In the genomic region with DNA sequence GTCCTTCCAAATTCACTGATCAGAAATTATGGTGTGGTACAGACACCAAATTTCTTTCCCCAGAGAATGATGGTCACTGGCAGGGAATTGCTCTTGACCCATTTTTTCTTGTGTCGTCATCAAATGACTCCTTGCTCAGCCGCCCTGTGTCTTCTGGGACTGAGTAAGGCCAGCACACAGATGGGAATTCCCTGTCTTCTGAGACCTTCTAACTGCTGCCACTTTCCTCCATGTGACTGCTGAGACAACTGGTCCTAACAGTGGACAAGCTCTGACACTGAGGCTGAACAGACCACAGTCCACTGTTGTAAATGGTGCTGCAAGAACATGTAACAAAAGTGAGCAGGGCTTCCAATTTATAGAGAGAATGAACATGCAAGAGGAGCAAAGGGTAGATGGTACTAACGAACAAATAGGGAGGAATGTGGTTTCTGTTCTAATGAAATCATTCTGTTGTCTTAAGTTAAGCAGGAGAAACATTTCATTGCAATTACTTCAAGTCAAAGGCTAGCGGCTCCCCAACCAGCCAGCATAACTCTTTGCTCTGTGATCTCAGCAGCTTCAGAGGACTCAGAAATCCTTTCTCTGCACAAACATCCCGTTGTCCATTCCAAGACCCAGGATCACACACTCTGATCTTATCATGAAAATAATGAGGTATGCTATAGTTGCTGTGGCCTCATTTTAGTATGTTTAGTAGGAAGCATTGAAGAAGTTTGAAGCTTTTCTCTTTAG, we compare ENCODE assay signal across 23 cellular contexts.
DNase-seq lines count a peak whose midpoint lies in the region; ATAC-seq, FAIRE-seq and TF ChIP-seq lines count a peak whose summit lies in the region.
"Had no signal": no experiment of that assay in that cellular context is flagged by ENCODE, and none has a peak within 500 bp of the region (broad histone marks: within the 10 kb centered on the region; RNA-seq: fewer than 3 reads in every experiment).

No MANE protein-coding gene starts in this region.

- DNase-seq in HepG2 (ENCODE audit: low spot score) (no peak), right lobe of liver (no peak), amniotic epithelial cell (ENCODE audit: low read depth) (peak; percentile 61), fibroblast of villous mesenchyme (ENCODE audit: low read depth) (peak; percentile 14), RWPE1 (ENCODE audit: low spot score) (no peak), urothelium cell line (ENCODE audit: low spot score) (no peak), mesenteric fat pad (ENCODE audit: low spot score) (no peak)
- DNase-seq: CD4-positive, CD25-positive, alpha-beta regulatory T cell; DMS153; H7; Kasumi-1; NCI-H1105 treated with DMSO at 0.1 percent for 48 hours; NCI-H146; NCI-H2029; NCI-H446 treated with DMSO at 0.1 percent for 48 hours; NCI-H526; NCI-H82; NK-92 treated with Interleukin-12 subunit alpha and Interleukin-12 subunit beta, amount 100 ng/mL, for 24 hours; SJCRH30 had no signal

- no peak for TF ChIP-seq RAD21 in HepG2 (CRISPR knock-in tag; IDR thresholded peaks at IDR 0.05)

- in situ Hi-C loops in HepG2 (cut with HindIII; ENCODE audit: extremely low pct_ligation_motif_present, low pct_unique_long_range_greater_than_20kb): no loop called here

- H3K27ac ChIP-seq in HepG2 (ENCODE audit: extremely low read length, insufficient read depth, low read length) (no peak overlapping the region), right lobe of liver (no peak overlapping the region), RWPE1 (no peak overlapping the region)
- H3K27ac ChIP-seq: 22Rv1, SJCRH30 had no signal

- TF ChIP-seq POLR2A in HepG2 (IDR thresholded peaks at IDR 0.05; ENCODE audit: insufficient read depth in 1 of 2, low read depth in 2 of 2, low read length in 2 of 2) (no peak), right lobe of liver (IDR thresholded peaks at IDR 0.05) (no peak)

- POLR2A ChIA-PET in HepG2 (lab: Yijun Ruan, JAX): no interaction called here
- POLR2A ChIA-PET in RWPE1 (lab: Yijun Ruan, JAX; ENCODE audit: low non-redundant PET): no interaction called here

- TF ChIP-seq EP300 in HepG2 (IDR thresholded peaks at IDR 0.05; ENCODE audit: low read depth in 2 of 2, low read length in 2 of 2): no peak
- TF ChIP-seq EP300 in HepG2 (CRISPR knock-in tag; IDR thresholded peaks at IDR 0.05; ENCODE audit: borderline replicate concordance): no peak

- H3K4me3 ChIP-seq in HepG2 (replicated peaks in 1 of 3; ENCODE audit: insufficient read depth in 1 of 3, low read depth in 2 of 3, low read length in 3 of 3) (no peak overlapping the region), right lobe of liver (no peak overlapping the region), fibroblast of villous mesenchyme (ENCODE audit: low read depth, low read length) (no peak overlapping the region)
- H3K4me3 ChIP-seq: SJCRH30 had no signal

- H3K9me3 ChIP-seq in HepG2 (ENCODE audit: low read length): no peaks in the 10 kb centered on the region
- H3K9me3 ChIP-seq in right lobe of liver: no peaks in the 10 kb centered on the region
- H3K9me3 ChIP-seq: SJCRH30 had no signal

- intact Hi-C loops in HepG2 (cut with micrococcal nuclease; ENCODE audit: unreplicated experiment) (no loop called here), right lobe of liver (cut with DNase I) (no loop called here)

- H3K4me1 ChIP-seq in HepG2 (ENCODE audit: insufficient read depth, low read length) (no peaks in the 10 kb centered on the region), right lobe of liver (no peaks in the 10 kb centered on the region)
- H3K4me1 ChIP-seq: SJCRH30 had no signal

- H2AFZ ChIP-seq in HepG2 (ENCODE audit: low read length): no peak overlapping the region

- H3K36me3 ChIP-seq in HepG2 (replicated peaks in 1 of 2; ENCODE audit: control insufficient read depth in 1 of 2, insufficient read depth in 2 of 2, low read length in 2 of 2) (no peaks in the 10 kb centered on the region), right lobe of liver (no peaks in the 10 kb centered on the region)
- H3K36me3 ChIP-seq: SJCRH30 had no signal

- ATAC-seq in HepG2 (no peak), right lobe of liver (no peak)
- ATAC-seq: PC-3, Right ventricle myocardium inferior, SK-N-SH treated with all-trans-retinoic acid at 6 μM for 48 hours had no signal

- no peaks in the 10 kb centered on the region for H3K79me2 ChIP-seq in HepG2 (ENCODE audit: insufficient read depth, low read length)

- H3K4me2 ChIP-seq in HepG2 (ENCODE audit: low read depth, low read length): no peak overlapping the region

- no peak for FAIRE-seq in HepG2 (lab: Jason Lieb, UNC)
- no peak for FAIRE-seq in urothelium cell line (lab: Jason Lieb, UNC)

- no peaks in the 10 kb centered on the region for H4K20me1 ChIP-seq in HepG2 (ENCODE audit: insufficient read depth, low read length)

- 9% methylated on average over 5 of the region's 5 CpGs for WGBS in HepG2 (ENCODE audit: low lambda C conversion rate)
- WGBS in right lobe of liver (ENCODE audit: insufficient coverage, low coverage, low lambda C conversion rate, missing lambda C conversion rate): 45% methylated on average over 5 of the region's 5 CpGs

- H3K27me3 ChIP-seq in HepG2 (ENCODE audit: control insufficient read depth in 1 of 2, insufficient read depth in 2 of 2, low read length in 2 of 2): peaks cover 0 to 3% of the 10 kb centered on the region in 2 experiments; a peak in 1 of 5 replicates
- H3K27me3 ChIP-seq in right lobe of liver: no peaks in the 10 kb centered on the region
- H3K27me3 ChIP-seq: SJCRH30 had no signal

- no peak overlapping the region for H3K9ac ChIP-seq in HepG2 (ENCODE audit: insufficient read depth, low read depth, low read length)

- BruUV-seq in HepG2 (replicated peaks; lab: Mats Ljungman, UMichigan): no TSS peak

- TF ChIP-seq CTCF in HepG2 (CRISPR knock-in tag; IDR thresholded peaks at IDR 0.05) (no peak), right lobe of liver (IDR thresholded peaks at IDR 0.05) (no peak), fibroblast of villous mesenchyme (IDR thresholded peaks at IDR 0.05; ENCODE audit: insufficient read depth, low read depth, low read length) (no peak), RWPE1 (conservative IDR thresholded peaks at IDR 0.05; ENCODE audit: low read depth) (no peak)

- CTCF ChIA-PET in HepG2 (lab: Yijun Ruan, JAX; ENCODE audit: low intra/inter-chr PET ratio, low total read pairs): no interaction called here
- CTCF ChIA-PET in RWPE1 (lab: Yijun Ruan, JAX): no interaction called here

TF ChIP-seq in HepG2, 621 proteins besides CTCF, POLR2A, EP300 and RAD21:
- TF ChIP-seq CREB1 (IDR thresholded peaks at IDR 0.05) (peak; percentile 66; the same call in 1 of the 2 replicates), CREB1 (CRISPR knock-in tag; IDR thresholded peaks at IDR 0.05) (no peak), ATF7 (IDR thresholded peaks at IDR 0.05) (no peak), ATF7 (CRISPR knock-in tag; IDR thresholded peaks at IDR 0.05) (no peak)

Comparison
In these comparisons a context has a peak if more than half of its experiments do, and no peak if none do; other contexts are left out.
1. DNase-seq: peak in amniotic epithelial cell (single experiment) and fibroblast of villous mesenchyme (single experiment); none in HepG2 (single experiment), right lobe of liver (0 of 3), RWPE1 (single experiment), urothelium cell line (single experiment) and mesenteric fat pad (single experiment).